Comparison of ENCODE assay signal across 17 cellular contexts in genomic region chr11:36164522-36165250, GRCh38.
DNase-seq lines count a peak whose midpoint lies in the region; ATAC-seq, FAIRE-seq and TF ChIP-seq lines count a peak whose summit lies in the region.
"Had no signal": no experiment of that assay in that cellular context is flagged by ENCODE, and none has a peak within 500 bp of the region (broad histone marks: within the 10 kb centered on the region; RNA-seq: fewer than 3 reads in every experiment).

No MANE protein-coding gene starts in this region.

- H3K36me3 Mint-ChIP-seq in T-helper 17 cell (ENCODE audit: low read depth) = no peaks in the 10 kb centered on the region
- H3K36me3 Mint-ChIP-seq: activated naive CD4-positive, alpha-beta T cell treated with anti-CD3 and anti-CD28 coated beads, Interleukin-2, amount 50 U/mL, for 24 hours; IgD-negative memory B cell had no signal

- DNase-seq in GM23248 (peak; percentile 37), RCC 7860 (ENCODE audit: low spot score) (peak; percentile 48), epithelial cell of esophagus (ENCODE audit: low read depth) (peak; percentile 32), prostate gland (ENCODE audit: low spot score) (peak; percentile 40), T-helper 17 cell (no peak)
- DNase-seq: activated CD4-positive, alpha-beta T cell treated with anti-CD3 and anti-CD28 coated beads, Interleukin-2, amount 50 U/mL, for 1 hour; left lung; NCI-H1048; NCI-H2227 treated with DMSO at 0.1 percent for 48 hours; NK-92 treated with Interleukin-12 subunit alpha and Interleukin-12 subunit beta, amount 100 ng/mL, for 24 hours had no signal

- H3K4me1 ChIP-seq in GM23248 (ENCODE audit: insufficient read depth) = no peaks in the 10 kb centered on the region
- peaks cover 5% of the 10 kb centered on the region for H3K4me1 ChIP-seq in prostate gland (replicated peaks)

- TF ChIP-seq CTCF in epithelial cell of esophagus (IDR thresholded peaks at IDR 0.05; ENCODE audit: insufficient read depth, low read depth, low read length, missing control alignments) = no peak
- no peak for TF ChIP-seq CTCF in prostate gland (IDR thresholded peaks at IDR 0.05)

- no peaks in the 10 kb centered on the region for H3K79me2 ChIP-seq in GM23248 (ENCODE audit: insufficient read depth)

- H3K27ac Mint-ChIP-seq in T-helper 17 cell = no peak overlapping the region
- H3K27ac Mint-ChIP-seq: activated naive CD4-positive, alpha-beta T cell treated with anti-CD3 and anti-CD28 coated beads, Interleukin-2, amount 50 U/mL, for 24 hours; B cell; IgD-negative memory B cell had no signal

- ATAC-seq in T-helper 17 cell = no peak
- ATAC-seq in HG03432 (IDR thresholded peaks at IDR 0.05; ENCODE audit: unreplicated experiment) = no peak
- ATAC-seq in HG02884 (IDR thresholded peaks at IDR 0.05; ENCODE audit: unreplicated experiment) = no peak
- ATAC-seq: left lung had no signal

- no peaks in the 10 kb centered on the region for H3K9me2 ChIP-seq in GM23248 (ENCODE audit: insufficient read depth)

- intact Hi-C loops in prostate gland (cut with DNase I) = no loop called here

- 89 to 90% methylated on average over 6 of the region's 6 CpGs for WGBS in GM23248 (ENCODE audit: low coverage in 1 of 2, low lambda C conversion rate in 2 of 2, missing lambda C conversion rate in 2 of 2), 2 experiments
- WGBS in prostate gland = 17% methylated on average over 6 of the region's 6 CpGs

- H3K27ac ChIP-seq in GM23248 (no peak overlapping the region), prostate gland (peak overlapping the region in 1 of 2 donors; percentile 7)
- H3K27ac ChIP-seq: left lung, SK-N-MC, thoracic aorta had no signal

- H3K4me3 ChIP-seq in GM23248 = no peak overlapping the region
- H3K4me3 ChIP-seq in epithelial cell of esophagus (ENCODE audit: low read length) = no peak overlapping the region
- H3K4me3 ChIP-seq in prostate gland = no peak overlapping the region
- H3K4me3 ChIP-seq: left lung, SK-N-MC, thoracic aorta had no signal

- H3K27me3 ChIP-seq in GM23248 (replicated peaks; ENCODE audit: insufficient read depth) (no peaks in the 10 kb centered on the region), prostate gland (replicated peaks; ENCODE audit: insufficient read depth) (no peaks in the 10 kb centered on the region)
- H3K27me3 ChIP-seq: left lung had no signal

- H3K4me2 ChIP-seq in GM23248 (ENCODE audit: unreplicated experiment) = no peak overlapping the region

- in situ Hi-C loops in GM23248 (cut with MboI) = no loop called here

- H2AFZ ChIP-seq in GM23248 = no peak overlapping the region

- TF ChIP-seq POLR2A in prostate gland (IDR thresholded peaks at IDR 0.05) = no peak

- H3K4me3 Mint-ChIP-seq in T-helper 17 cell = no peak overlapping the region
- H3K4me3 Mint-ChIP-seq: activated naive CD4-positive, alpha-beta T cell treated with anti-CD3 and anti-CD28 coated beads, Interleukin-2, amount 50 U/mL, for 24 hours; B cell; IgD-negative memory B cell had no signal

- no peaks in the 10 kb centered on the region for H3K36me3 ChIP-seq in GM23248 (ENCODE audit: low read depth)
- no peaks in the 10 kb centered on the region for H3K36me3 ChIP-seq in prostate gland
- H3K36me3 ChIP-seq: left lung, thoracic aorta had no signal

- no peaks in the 10 kb centered on the region for H3F3A ChIP-seq in GM23248 (ENCODE audit: insufficient read depth)

- peaks cover 14% of the 10 kb centered on the region for H3K27me3 Mint-ChIP-seq in T-helper 17 cell
- H3K27me3 Mint-ChIP-seq: IgD-negative memory B cell had no signal

- FAIRE-seq in RCC 7860 (lab: Jason Lieb, UNC) = no peak

- no peaks in the 10 kb centered on the region for H3K4me1 Mint-ChIP-seq in T-helper 17 cell
- H3K4me1 Mint-ChIP-seq: activated naive CD4-positive, alpha-beta T cell treated with anti-CD3 and anti-CD28 coated beads, Interleukin-2, amount 50 U/mL, for 24 hours; B cell; IgD-negative memory B cell had no signal

- no peaks in the 10 kb centered on the region for H4K20me1 ChIP-seq in GM23248 (ENCODE audit: insufficient read depth)

- H3K9me3 ChIP-seq in GM23248 (ENCODE audit: low read depth) (no peaks in the 10 kb centered on the region), prostate gland (no peaks in the 10 kb centered on the region), T-helper 17 cell (ENCODE audit: control insufficient read depth, low read length, poor library complexity, severe bottlenecking) (no peaks in the 10 kb centered on the region)
- H3K9me3 ChIP-seq: left lung, thoracic aorta had no signal

- no peak overlapping the region for H3K9ac ChIP-seq in GM23248

Comparison
In these comparisons a context has a peak if more than half of its experiments do, and no peak if none do; other contexts are left out.
1. DNase-seq: peak in GM23248 (single experiment), RCC 7860 (single experiment), epithelial cell of esophagus (single experiment) and prostate gland (single experiment); none in T-helper 17 cell (0 of 3).